In genomic region chr12:53345486-53346195, GRCh38 we compare ENCODE assay signal across 9 cellular contexts. TPM values are rescaled to one million over a fixed set of nuclear protein-coding genes. Genes with fewer than 3 reads are reported as not detected.
DNase-seq lines count a peak whose midpoint lies in the region; ATAC-seq and FAIRE-seq lines count a peak whose summit lies in the region.
"Had no signal": no experiment of that assay in that cellular context is flagged by ENCODE, and none has a peak within 500 bp of the region (broad histone marks: within the 10 kb centered on the region; RNA-seq: fewer than 3 reads in every experiment).

No MANE protein-coding gene starts in this region.

- ATAC-seq in activated CD8-positive, alpha-beta memory T cell treated with anti-CD3 and anti-CD28 coated beads, Interleukin-2, amount 10 ng/mL, durations not matched to agents 7 days and 5 days, result no peak
- no peak for ATAC-seq in GM21528 (IDR thresholded peaks at IDR 0.05; ENCODE audit: low FRiP score, unreplicated experiment)

- peaks cover 19% of the 10 kb centered on the region for H3K4me1 Mint-ChIP-seq in activated CD8-positive, alpha-beta memory T cell treated with anti-CD3 and anti-CD28 coated beads, Interleukin-2, amount 10 ng/mL, durations not matched to agents 7 days and 5 days
- peaks cover 12 to 17% of the 10 kb centered on the region in 2 donors for H3K4me1 Mint-ChIP-seq in immature natural killer cell

- CTCF ChIA-PET in activated CD8-positive, alpha-beta memory T cell treated with anti-CD3 and anti-CD28 coated beads, Interleukin-2, amount 10 ng/mL, durations not matched to agents 7 days and 5 days (lab: Charles Lee), result interaction anchor here (0.6 to 9.0 kb wide), 56 partner anchors 9 to 460 kb away, joined by 3 to 232 read pairs (median 4); partner anchors contain the start of genes AAAS, CSAD, ITGB7 and MYG1

- no peaks in the 10 kb centered on the region for H3K36me3 Mint-ChIP-seq in activated CD8-positive, alpha-beta memory T cell treated with anti-CD3 and anti-CD28 coated beads, Interleukin-2, amount 10 ng/mL, durations not matched to agents 7 days and 5 days
- H3K36me3 Mint-ChIP-seq in immature natural killer cell, result no peaks in the 10 kb centered on the region

- peak overlapping the region; percentile 87 for H3K9ac ChIP-seq in adipocyte (ENCODE audit: low read length)

- H3K9me3 Mint-ChIP-seq in activated CD8-positive, alpha-beta memory T cell treated with anti-CD3 and anti-CD28 coated beads, Interleukin-2, amount 10 ng/mL, durations not matched to agents 7 days and 5 days (ENCODE audit: low read depth), result no peaks in the 10 kb centered on the region
- no peaks in the 10 kb centered on the region for H3K9me3 Mint-ChIP-seq in immature natural killer cell

- H3K27me3 ChIP-seq in adipocyte (replicated peaks; ENCODE audit: control insufficient read depth, insufficient read depth, low read length) (peaks cover 9% of the 10 kb centered on the region), thymus (ENCODE audit: control insufficient read depth, insufficient read depth) (no peaks in the 10 kb centered on the region)

- FAIRE-seq in frontal cortex (lab: Jason Lieb, UNC), result no peak
- FAIRE-seq: bronchial epithelial cell had no signal

- DNase-seq in activated CD8-positive, alpha-beta memory T cell treated with anti-CD3 and anti-CD28 coated beads, Interleukin-2, amount 10 ng/mL, durations not matched to agents 7 days and 5 days, result no peak
- DNase-seq in activated CD8-positive, alpha-beta memory T cell treated with anti-CD3 and anti-CD28 coated beads, Interleukin-2, amount 50 U/mL, for 4 hours, result no peak
- DNase-seq in adipocyte (ENCODE audit: low read depth) (peak; percentile 50), immature natural killer cell (no peak), NCI-H1417 treated with DMSO at 0.1 percent for 48 hours (lab: John Stamatoyannopoulos, UW) (no peak), frontal cortex (ENCODE audit: low spot score in 2 of 2) (no peak)

- H3K9me3 ChIP-seq in adipocyte (ENCODE audit: control insufficient read depth, low read length), result no peaks in the 10 kb centered on the region
- no peaks in the 10 kb centered on the region for H3K9me3 ChIP-seq in thymus (ENCODE audit: control insufficient read depth)

- peak overlapping the region; percentile 79 for H3K4me3 Mint-ChIP-seq in activated CD8-positive, alpha-beta memory T cell treated with anti-CD3 and anti-CD28 coated beads, Interleukin-2, amount 10 ng/mL, durations not matched to agents 7 days and 5 days
- peak overlapping the region; percentile 53 to 100 (median 99) for H3K4me3 Mint-ChIP-seq in immature natural killer cell

- H3K27ac ChIP-seq in thymus (ENCODE audit: low read depth), result peak overlapping the region; percentile 31

- peaks cover 21% of the 10 kb centered on the region for H3K4me1 ChIP-seq in adipocyte (ENCODE audit: control insufficient read depth, insufficient read depth, low read length)
- peaks cover 5% of the 10 kb centered on the region for H3K4me1 ChIP-seq in thymus (ENCODE audit: control insufficient read depth, insufficient read depth, low read length)

- H3K27me3 Mint-ChIP-seq in activated CD8-positive, alpha-beta memory T cell treated with anti-CD3 and anti-CD28 coated beads, Interleukin-2, amount 10 ng/mL, durations not matched to agents 7 days and 5 days, result peaks cover 6% of the 10 kb centered on the region
- peaks cover 3 to 5% (median 3%) of the 10 kb centered on the region in 3 donors for H3K27me3 Mint-ChIP-seq in immature natural killer cell (ENCODE audit: low read depth in 3 of 3)

- peak overlapping the region; percentile 87 for H3K4me3 ChIP-seq in adipocyte (ENCODE audit: low read length)
- no peak overlapping the region for H3K4me3 ChIP-seq in thymus (ENCODE audit: low read length)

- H3K36me3 ChIP-seq in adipocyte (ENCODE audit: control insufficient read depth, insufficient read depth, low read length, severe bottlenecking) (no peaks in the 10 kb centered on the region), thymus (ENCODE audit: control insufficient read depth, insufficient read depth) (no peaks in the 10 kb centered on the region)

- no peak overlapping the region for H3K27ac Mint-ChIP-seq in activated CD8-positive, alpha-beta memory T cell treated with anti-CD3 and anti-CD28 coated beads, Interleukin-2, amount 10 ng/mL, durations not matched to agents 7 days and 5 days
- H3K27ac Mint-ChIP-seq in immature natural killer cell, result peak overlapping the region in 4 of 6 donors; percentile 32 to 98 (median 56)

- 51% methylated on average over 10 of the region's 10 CpGs for WGBS in thymus

RNA-seq across cellular contexts. Expression of gene SP7, which starts 9.5 kb away (rescaled TPM):
- not detected for total RNA-seq in activated CD8-positive, alpha-beta memory T cell treated with anti-CD3 and anti-CD28 coated beads, Interleukin-2, amount 10 ng/mL, durations not matched to agents 7 days and 5 days
- polyA plus RNA-seq in immature natural killer cell (not detected), thymus (0.02 TPM)
- total RNA-seq in frontal cortex, result under 0.01 TPM
- total RNA-seq: bronchial epithelial cell had no signal

RNA-seq across cellular contexts. Expression of gene AAAS, which starts 24.2 kb away (rescaled TPM):
- total RNA-seq in activated CD8-positive, alpha-beta memory T cell treated with anti-CD3 and anti-CD28 coated beads, Interleukin-2, amount 10 ng/mL, durations not matched to agents 7 days and 5 days, result 10 to 100 TPM; 60.9 to 61.7 TPM
- polyA plus RNA-seq in immature natural killer cell (10 to 100 TPM; 27.5 to 46.8 (median 46.0) TPM), thymus (53.3 TPM)
- total RNA-seq in frontal cortex, result 34.2 TPM

RNA-seq across cellular contexts. Expression of gene SP1, which starts 34.3 kb away (rescaled TPM):
- 10 to 100 TPM; 68.7 to 71.8 TPM for total RNA-seq in activated CD8-positive, alpha-beta memory T cell treated with anti-CD3 and anti-CD28 coated beads, Interleukin-2, amount 10 ng/mL, durations not matched to agents 7 days and 5 days
- polyA plus RNA-seq in immature natural killer cell, result 10 to 100 TPM in 1 of 3 donors, 1 to 10 TPM in 2; 3.4 to 12.2 (median 4.8) TPM
- 17.6 TPM for polyA plus RNA-seq in thymus
- total RNA-seq in frontal cortex, result 8.2 TPM

RNA-seq across cellular contexts. Expression of gene MYG1, which starts 46.1 kb away (rescaled TPM):
- total RNA-seq in activated CD8-positive, alpha-beta memory T cell treated with anti-CD3 and anti-CD28 coated beads, Interleukin-2, amount 10 ng/mL, durations not matched to agents 7 days and 5 days, result 10 to 100 TPM; 51.7 to 65.5 TPM
- 10 to 100 TPM; 51.3 to 78.7 (median 64.0) TPM for polyA plus RNA-seq in immature natural killer cell
- polyA plus RNA-seq in thymus, result 57.9 TPM
- total RNA-seq in frontal cortex, result 45.7 TPM

RNA-seq across cellular contexts. Expression of gene PFDN5, which starts 50.3 kb away (rescaled TPM):
- total RNA-seq in activated CD8-positive, alpha-beta memory T cell treated with anti-CD3 and anti-CD28 coated beads, Interleukin-2, amount 10 ng/mL, durations not matched to agents 7 days and 5 days, result 100 to 1,000 TPM; 283 to 298 TPM
- polyA plus RNA-seq in immature natural killer cell, result 1,000 to 10,000 TPM in 1 of 3 donors, 100 to 1,000 TPM in 2; 829 to 1,850 (median 845) TPM
- polyA plus RNA-seq in thymus, result 1,604 TPM
- 538 TPM for total RNA-seq in frontal cortex
